Comparison of ENCODE assay signal across 8 cellular contexts in genomic region chr4:141643557-141643956, GRCh38. TPM values are rescaled to one million over a fixed set of nuclear protein-coding genes. Genes with fewer than 3 reads are reported as not detected.
DNase-seq lines count a peak whose midpoint lies in the region; ATAC-seq and TF ChIP-seq lines count a peak whose summit lies in the region.

No MANE protein-coding gene starts in this region.

- H3K4me1 ChIP-seq in HCT116 (ENCODE audit: control insufficient read depth in 1 of 2, insufficient read depth in 2 of 2, low read length in 2 of 2) (peaks cover 0 to 19% of the 10 kb centered on the region in 2 experiments; a peak in 2 of 4 replicates), left lung (peaks cover 0 to 33% of the 10 kb centered on the region in 2 donors)

- H3K36me3 ChIP-seq in HCT116 (ENCODE audit: control insufficient read depth in 1 of 2, insufficient read depth in 2 of 2, low read length in 2 of 2) (no peaks in the 10 kb centered on the region), left lung (no peaks in the 10 kb centered on the region)

- TF ChIP-seq CTCF in HCT116 (IDR thresholded peaks at IDR 0.05 in 2 of 3, conservative IDR thresholded peaks at IDR 0.05 in 1 of 3; ENCODE audit: borderline replicate concordance in 1 of 3, insufficient read depth in 1 of 3, low read depth in 2 of 3, low read length in 2 of 3) (no peak), left lung (IDR thresholded peaks at IDR 0.05) (no peak)

- no peaks in the 10 kb centered on the region for H3K79me2 ChIP-seq in HCT116 (ENCODE audit: insufficient read depth, low read length)

- H3K4me3 ChIP-seq in HCT116 (replicated peaks in 1 of 2; ENCODE audit: low read depth in 1 of 2, low read length in 2 of 2) (no peak overlapping the region), left lung (no peak overlapping the region)

- H4K20me1 ChIP-seq in HCT116 (ENCODE audit: insufficient read depth) = no peaks in the 10 kb centered on the region

- TF ChIP-seq POLR2A in HCT116 (IDR thresholded peaks at IDR 0.05; ENCODE audit: borderline replicate concordance, extremely low read depth, insufficient read depth, insufficient read length) = no peak

- no TSS peak for BruUV-seq in HCT116 (replicated peaks; lab: Mats Ljungman, UMichigan)

- ATAC-seq in GM18502 (IDR thresholded peaks at IDR 0.05; ENCODE audit: poor library complexity, unreplicated experiment) (peak; percentile 62), HCT116 (peak; percentile 78), left lung (peak; percentile 49)

- intact Hi-C loops in HCT116 (cut with micrococcal nuclease) = no loop called here
- intact Hi-C loops in left lung (cut with DNase I) = no loop called here

- H3K27ac ChIP-seq in HCT116 (ENCODE audit: low read depth, low read length) (no peak overlapping the region), left lung (no peak overlapping the region)

- no peak overlapping the region for H2AFZ ChIP-seq in HCT116 (ENCODE audit: low read depth, low read length, poor library complexity, severe bottlenecking)

- RAD21 ChIA-PET in HCT116 (lab: Charles Lee; ENCODE audit: low non-redundant PET in 1 of 2, low total read pairs in 2 of 2, uncharacterized antibody in 2 of 2, unreplicated experiment in 2 of 2) = no interaction called here

- TF ChIP-seq RAD21 in HCT116 (IDR thresholded peaks at IDR 0.05; ENCODE audit: low read depth) = no peak

- POLR2A ChIA-PET in HCT116 (lab: Charles Lee) = no interaction called here

- no peaks in the 10 kb centered on the region for H3K9me2 ChIP-seq in HCT116 (ENCODE audit: insufficient read depth)

- H3K9ac ChIP-seq in HCT116 (ENCODE audit: low read length) = 0 out of 2 replicates have a peak overlapping the region, but pooled peaks have one; percentile 2

- peak overlapping the region; percentile 51 for H3K4me2 ChIP-seq in HCT116 (ENCODE audit: low read length)

- CTCF ChIA-PET in HCT116 (lab: Charles Lee) = interaction anchor here (3.1 kb wide), 1 partner anchor 11 kb away, joined by 12 read pairs; no protein-coding TSS in a partner anchor

- H3K9me3 ChIP-seq in HCT116 (ENCODE audit: control insufficient read depth in 1 of 2, insufficient read depth in 1 of 2, low read depth in 1 of 2, low read length in 2 of 2) (no peaks in the 10 kb centered on the region), left lung (no peaks in the 10 kb centered on the region)

- DNase-seq in HCT116 (ENCODE audit: low read depth, low spot score) (peak; percentile 23), MV-4-11 (lab: John Stamatoyannopoulos, UW) (peak; percentile 39), left lung (no peak), NCI-H146 (lab: John Stamatoyannopoulos, UW) (no peak), NCI-H1694 treated with DMSO at 0.1 percent for 48 hours (lab: John Stamatoyannopoulos, UW) (no peak), islet precursor cell (no peak), NK-92 (lab: John Stamatoyannopoulos, UW; ENCODE audit: unreplicated experiment) (no peak)

- H3K27me3 ChIP-seq in HCT116 (ENCODE audit: insufficient read depth, low read length) = no peaks in the 10 kb centered on the region
- no peaks in the 10 kb centered on the region for H3K27me3 ChIP-seq in left lung

TF ChIP-seq in HCT116, 20 proteins besides CTCF, POLR2A, EP300 and RAD21:
- TF ChIP-seq CBX3 (IDR thresholded peaks at IDR 0.05; ENCODE audit: low read depth) = peak; percentile 21; the same call in 1 of the 2 replicates
- peak; percentile 41; the same call in 1 of the 2 replicates for TF ChIP-seq SP1 (IDR thresholded peaks at IDR 0.05; ENCODE audit: low read depth)
- no peak for TF ChIP-seq ZFX (IDR thresholded peaks at IDR 0.05)
- TF ChIP-seq EZH2phosphoT487 (IDR thresholded peaks at IDR 0.05; ENCODE audit: borderline replicate concordance) = no peak
- peak; percentile 75 for TF ChIP-seq FOSL1 (IDR thresholded peaks at IDR 0.05; ENCODE audit: low read depth)
- TF ChIP-seq JUND (IDR thresholded peaks at IDR 0.05) = peak; percentile 50

RNA-seq across cellular contexts. Expression of gene IL15, which starts 7.2 kb away (rescaled TPM):
- 1.2 TPM for total RNA-seq in HCT116 (2021; ENCODE audit: unreplicated experiment)
- polyA plus RNA-seq in HCT116 (2012) = 0.62 and 0.75 TPM in 2 replicates
- total RNA-seq in left lung = 1 to 10 TPM; 4.8 to 6.4 TPM

Comparison
In these comparisons a context has a peak if more than half of its experiments do, and no peak if none do; other contexts are left out.
1. DNase-seq: peak in HCT116 (single experiment) and MV-4-11 (single experiment); none in left lung (0 of 2), NCI-H146 (single experiment), NCI-H1694 treated with DMSO at 0.1 percent for 48 hours (single experiment), islet precursor cell (single experiment) and NK-92 (single experiment).
2. Peak in every context shown above with its lines, with median percentiles within 50 percentile points of each other: ATAC-seq.